8 cellular contexts compared by ENCODE assay signal in the genomic region with DNA sequence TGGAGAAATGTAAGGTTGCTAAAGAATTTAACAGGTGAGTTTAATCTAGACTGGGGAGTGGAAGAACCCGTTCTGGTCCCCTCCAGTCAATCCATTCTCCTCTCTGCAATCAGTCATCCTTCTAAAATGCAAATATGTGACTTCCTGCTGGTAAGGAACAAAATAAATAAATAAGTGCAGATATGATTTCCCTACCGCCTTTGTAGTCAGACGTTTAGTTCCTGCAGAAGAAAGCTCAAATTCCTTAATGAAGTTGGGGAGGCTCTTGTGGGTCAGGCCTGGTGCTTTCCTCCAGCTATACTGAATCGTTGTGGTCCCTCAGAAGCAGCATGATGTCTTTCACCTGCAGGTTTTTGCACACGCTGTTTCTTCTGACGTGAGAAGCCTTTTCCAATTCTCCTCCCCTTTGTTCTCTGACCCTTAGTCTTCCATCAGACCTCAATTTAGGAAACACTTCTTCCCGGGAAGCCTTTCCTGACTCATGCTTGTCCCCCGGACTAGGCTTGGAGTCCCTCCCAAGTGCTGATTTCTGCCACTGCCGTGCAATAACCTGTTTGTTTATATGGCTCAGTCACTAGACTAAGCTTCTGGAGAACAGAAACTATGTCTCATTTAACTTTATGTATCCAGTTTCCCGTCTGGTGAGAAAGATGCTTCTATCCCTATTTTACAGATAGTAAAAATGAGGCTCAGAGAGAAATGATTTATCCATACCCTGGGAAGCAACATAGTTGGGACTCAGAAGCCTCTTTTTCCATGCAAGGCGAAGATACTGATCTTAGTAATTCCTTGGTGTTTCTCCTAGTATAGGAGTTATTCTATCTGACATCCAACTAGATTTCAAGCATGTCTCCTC. TPM values are rescaled to one million over a fixed set of nuclear protein-coding genes. Genes with fewer than 3 reads are reported as not detected.
DNase-seq lines count a peak whose midpoint lies in the region; ATAC-seq, FAIRE-seq and TF ChIP-seq lines count a peak whose summit lies in the region.

No MANE protein-coding gene starts in this region.

- no TSS peak for BruUV-seq in HepG2 (replicated peaks; lab: Mats Ljungman, UMichigan)

- peak overlapping the region; percentile 97 for H3K4me3 Mint-ChIP-seq in activated naive CD4-positive, alpha-beta T cell treated with anti-CD3 and anti-CD28 coated beads, Interleukin-2, amount 10 ng/mL, durations not matched to agents 7 days and 5 days
- peak overlapping the region; percentile 96 for H3K4me3 Mint-ChIP-seq in type B pancreatic cell

- ATAC-seq in HepG2 (no peak), GM19328 (IDR thresholded peaks at IDR 0.05; ENCODE audit: unreplicated experiment) (no peak), GM21737 (IDR thresholded peaks at IDR 0.05; ENCODE audit: unreplicated experiment) (no peak), GM21723 (IDR thresholded peaks at IDR 0.05; ENCODE audit: unreplicated experiment) (no peak)

- WGBS in HepG2 (ENCODE audit: low lambda C conversion rate) = 12% methylated on average over 11 of the region's 11 CpGs

- TF ChIP-seq CTCF in HepG2 (CRISPR knock-in tag; IDR thresholded peaks at IDR 0.05) (no peak), type B pancreatic cell (conservative IDR thresholded peaks at IDR 0.05) (no peak)

- H3K27ac Mint-ChIP-seq in activated naive CD4-positive, alpha-beta T cell treated with anti-CD3 and anti-CD28 coated beads, Interleukin-2, amount 10 ng/mL, durations not matched to agents 7 days and 5 days = peak overlapping the region; percentile 92
- peak overlapping the region; percentile 99 for H3K27ac Mint-ChIP-seq in type B pancreatic cell

- peaks cover 44% of the 10 kb centered on the region for H4K20me1 ChIP-seq in HepG2 (ENCODE audit: insufficient read depth, low read length)

- peaks cover 63% of the 10 kb centered on the region for H3K79me2 ChIP-seq in HepG2 (ENCODE audit: insufficient read depth, low read length)

- peaks cover 3% of the 10 kb centered on the region for H3K27me3 Mint-ChIP-seq in activated naive CD4-positive, alpha-beta T cell treated with anti-CD3 and anti-CD28 coated beads, Interleukin-2, amount 10 ng/mL, durations not matched to agents 7 days and 5 days
- no peaks in the 10 kb centered on the region for H3K27me3 Mint-ChIP-seq in type B pancreatic cell

- peak overlapping the region; percentile 100 for H3K9ac ChIP-seq in adipocyte (ENCODE audit: low read length)
- peak overlapping the region; percentile 99 for H3K9ac ChIP-seq in HepG2 (ENCODE audit: insufficient read depth, low read depth, low read length)

- no peak for TF ChIP-seq RAD21 in HepG2 (CRISPR knock-in tag; IDR thresholded peaks at IDR 0.05)

- no peaks in the 10 kb centered on the region for H3K9me3 ChIP-seq in adipocyte (ENCODE audit: control insufficient read depth, low read length)
- H3K9me3 ChIP-seq in HepG2 (ENCODE audit: low read length) = no peaks in the 10 kb centered on the region

- H3K27me3 ChIP-seq in adipocyte (replicated peaks; ENCODE audit: control insufficient read depth, insufficient read depth, low read length) (no peaks in the 10 kb centered on the region), HepG2 (ENCODE audit: control insufficient read depth in 1 of 2, insufficient read depth in 2 of 2, low read length in 2 of 2) (peaks cover 0 to 4% of the 10 kb centered on the region in 2 experiments; a peak in 2 of 5 replicates)

- CTCF ChIA-PET in activated naive CD4-positive, alpha-beta T cell treated with anti-CD3 and anti-CD28 coated beads, Interleukin-2, amount 10 ng/mL, durations not matched to agents 7 days and 5 days (lab: Charles Lee) = interaction anchor here (1.3 to 3.4 kb wide), 3 partner anchors 24 to 182 kb away, joined by 4 to 32 read pairs (median 5); no protein-coding TSS in a partner anchor
- CTCF ChIA-PET in HepG2 (lab: Yijun Ruan, JAX; ENCODE audit: low intra/inter-chr PET ratio, low total read pairs) = no interaction called here

- peaks cover 49% of the 10 kb centered on the region for H3K4me1 ChIP-seq in adipocyte (ENCODE audit: control insufficient read depth, insufficient read depth, low read length)
- H3K4me1 ChIP-seq in HepG2 (ENCODE audit: insufficient read depth, low read length) = peaks cover 52% of the 10 kb centered on the region

- H3K4me3 ChIP-seq in adipocyte (ENCODE audit: low read length) = peak overlapping the region; percentile 94
- peak overlapping the region; percentile 84 to 96 (median 92) for H3K4me3 ChIP-seq in HepG2 (replicated peaks in 1 of 3; ENCODE audit: insufficient read depth in 1 of 3, low read depth in 2 of 3, low read length in 3 of 3)

- H3K27ac ChIP-seq in HepG2 (ENCODE audit: extremely low read length, insufficient read depth, low read length) = peak overlapping the region; percentile 95

- POLR2A ChIA-PET in HepG2 (lab: Yijun Ruan, JAX) = interaction anchor here (1.0 to 3.3 kb wide), 8 partner anchors 9 to 87 kb away, joined by 4 to 47 read pairs (median 20); a partner anchor contains a TSS

- in situ Hi-C loops in HepG2 (cut with HindIII; ENCODE audit: extremely low pct_ligation_motif_present, low pct_unique_long_range_greater_than_20kb) = no loop called here

- no peaks in the 10 kb centered on the region for H3K9me3 Mint-ChIP-seq in activated naive CD4-positive, alpha-beta T cell treated with anti-CD3 and anti-CD28 coated beads, Interleukin-2, amount 10 ng/mL, durations not matched to agents 7 days and 5 days
- no peaks in the 10 kb centered on the region for H3K9me3 Mint-ChIP-seq in type B pancreatic cell

- FAIRE-seq in HepG2 (lab: Jason Lieb, UNC) = no peak

- H3K36me3 Mint-ChIP-seq in activated naive CD4-positive, alpha-beta T cell treated with anti-CD3 and anti-CD28 coated beads, Interleukin-2, amount 10 ng/mL, durations not matched to agents 7 days and 5 days = peaks cover 43% of the 10 kb centered on the region
- peaks cover 23% of the 10 kb centered on the region for H3K36me3 Mint-ChIP-seq in type B pancreatic cell

- TF ChIP-seq EP300 in HepG2 (IDR thresholded peaks at IDR 0.05; ENCODE audit: low read depth in 2 of 2, low read length in 2 of 2) = no peak
- no peak for TF ChIP-seq EP300 in HepG2 (CRISPR knock-in tag; IDR thresholded peaks at IDR 0.05; ENCODE audit: borderline replicate concordance)

- H2AFZ ChIP-seq in HepG2 (ENCODE audit: low read length) = no peak overlapping the region

- peak; percentile 29 for DNase-seq in activated naive CD4-positive, alpha-beta T cell treated with anti-CD3 and anti-CD28 coated beads, Interleukin-2, amount 10 ng/mL, durations not matched to agents 7 days and 5 days
- no peak for DNase-seq in activated naive CD4-positive, alpha-beta T cell (lab: John Stamatoyannopoulos, UW)
- DNase-seq in adipocyte (ENCODE audit: low read depth) (peak; percentile 55), HepG2 (ENCODE audit: low spot score) (no peak), type B pancreatic cell (ENCODE audit: extremely low spot score, unreplicated experiment) (no peak)

- intact Hi-C loops in HepG2 (cut with micrococcal nuclease; ENCODE audit: unreplicated experiment) = loop anchor here (5.0 kb wide), 2 partner anchors 52 to 102 kb away; no protein-coding TSS in a partner anchor

- H3K36me3 ChIP-seq in adipocyte (ENCODE audit: control insufficient read depth, insufficient read depth, low read length, severe bottlenecking) = peaks cover 14% of the 10 kb centered on the region
- peaks cover 11 to 22% of the 10 kb centered on the region in 2 experiments for H3K36me3 ChIP-seq in HepG2 (replicated peaks in 1 of 2; ENCODE audit: control insufficient read depth in 1 of 2, insufficient read depth in 2 of 2, low read length in 2 of 2)

- H3K4me1 Mint-ChIP-seq in activated naive CD4-positive, alpha-beta T cell treated with anti-CD3 and anti-CD28 coated beads, Interleukin-2, amount 10 ng/mL, durations not matched to agents 7 days and 5 days = peaks cover 55% of the 10 kb centered on the region
- peaks cover 27% of the 10 kb centered on the region for H3K4me1 Mint-ChIP-seq in type B pancreatic cell (ENCODE audit: unreplicated experiment)

- TF ChIP-seq POLR2A in HepG2 (IDR thresholded peaks at IDR 0.05; ENCODE audit: insufficient read depth in 1 of 2, low read depth in 2 of 2, low read length in 2 of 2) = no peak

- peak overlapping the region; percentile 99 for H3K4me2 ChIP-seq in HepG2 (ENCODE audit: low read depth, low read length)

RNA-seq across cellular contexts. Expression of a gene that starts 1.3 kb away (rescaled TPM):
- 158 and 215 TPM in 2 replicates for total RNA-seq in HepG2 (2016; rRNA removed; fragmentation: Illumina TruSeq; extraction: Trizol)
- total RNA-seq in HepG2 (2016; cell fraction: cytosol; rRNA removed; fragmentation: Illumina TruSeq; extraction: Trizol; ENCODE audit: low read depth) = 46.6 and 55.3 TPM in 2 replicates
- total RNA-seq in HepG2 (2016; cell fraction: insoluble cytoplasmic fraction; rRNA removed; fragmentation: Illumina TruSeq; extraction: Trizol) = 159 and 225 TPM in 2 replicates
- 93.6 and 101 TPM in 2 replicates for total RNA-seq in HepG2 (2016; cell fraction: membrane; rRNA removed; fragmentation: Illumina TruSeq; extraction: Trizol)
- total RNA-seq in HepG2 (2016; cell fraction: nucleus; rRNA removed; fragmentation: Illumina TruSeq; extraction: Trizol) = 67.3 and 67.5 TPM in 2 replicates
- polyA plus RNA-seq in HepG2 (2011; rRNA removed) = 85.3 and 108 TPM in 2 replicates
- 86.2 and 105 TPM in 2 replicates for polyA plus RNA-seq in HepG2 (2011; cell fraction: cytosol; rRNA removed)
- polyA plus RNA-seq in HepG2 (2011; cell fraction: nucleus; rRNA removed) = 27.9 and 32.8 TPM in 2 replicates
- 76.7 and 118 TPM in 2 replicates for polyA plus RNA-seq in HepG2 (2012)
- polyA plus RNA-seq in HepG2 (2016; cell fraction: cytosol; fragmentation: Illumina TruSeq; extraction: Trizol; ENCODE audit: low read depth) = 39.8 and 53.2 TPM in 2 replicates
- 253 and 272 TPM in 2 replicates for polyA plus RNA-seq in HepG2 (2016; cell fraction: insoluble cytoplasmic fraction; fragmentation: Illumina TruSeq; extraction: Trizol; ENCODE audit: low read depth)
- 85.8 and 96.0 TPM in 2 replicates for polyA plus RNA-seq in HepG2 (2016; cell fraction: membrane; fragmentation: Illumina TruSeq; extraction: Trizol; ENCODE audit: low read depth)
- 105 and 112 TPM in 2 replicates for polyA plus RNA-seq in HepG2 (2016; cell fraction: nucleus; fragmentation: Illumina TruSeq; extraction: Trizol; ENCODE audit: insufficient read depth, low read depth)
- polyA minus RNA-seq in HepG2 (2011; rRNA and poly(A)+ RNA removed; ENCODE audit: low replicate concordance) = 15.1 and 22.4 TPM in 2 replicates
- polyA minus RNA-seq in HepG2 (2011; cell fraction: cytosol; rRNA and poly(A)+ RNA removed) = 30.9 and 42.0 TPM in 2 replicates
- polyA minus RNA-seq in HepG2 (2011; cell fraction: nucleus; rRNA and poly(A)+ RNA removed) = 35.5 and 40.2 TPM in 2 replicates
- total RNA-seq in type B pancreatic cell (ENCODE audit: low replicate concordance) = 110 and 147 TPM in 2 replicates

RNA-seq across cellular contexts. Expression of a gene that starts 22.2 kb away (rescaled TPM):
- total RNA-seq in HepG2 (2016; rRNA removed; fragmentation: Illumina TruSeq; extraction: Trizol) = 2.9 and 3.7 TPM in 2 replicates
- total RNA-seq in HepG2 (2016; cell fraction: cytosol; rRNA removed; fragmentation: Illumina TruSeq; extraction: Trizol; ENCODE audit: low read depth) = 0.71 and 1.0 TPM in 2 replicates
- 2.6 and 3.8 TPM in 2 replicates for total RNA-seq in HepG2 (2016; cell fraction: insoluble cytoplasmic fraction; rRNA removed; fragmentation: Illumina TruSeq; extraction: Trizol)
- 3.2 and 3.4 TPM in 2 replicates for total RNA-seq in HepG2 (2016; cell fraction: membrane; rRNA removed; fragmentation: Illumina TruSeq; extraction: Trizol)
- 3.6 and 4.0 TPM in 2 replicates for total RNA-seq in HepG2 (2016; cell fraction: nucleus; rRNA removed; fragmentation: Illumina TruSeq; extraction: Trizol)
- polyA plus RNA-seq in HepG2 (2011; rRNA removed) = 7.8 and 9.0 TPM in 2 replicates
- 4.0 and 6.0 TPM in 2 replicates for polyA plus RNA-seq in HepG2 (2011; cell fraction: cytosol; rRNA removed)
- 4.3 and 5.1 TPM in 2 replicates for polyA plus RNA-seq in HepG2 (2011; cell fraction: nucleus; rRNA removed)
- polyA plus RNA-seq in HepG2 (2012) = 2.8 and 3.7 TPM in 2 replicates
- 0.76 and 0.84 TPM in 2 replicates for polyA plus RNA-seq in HepG2 (2016; cell fraction: cytosol; fragmentation: Illumina TruSeq; extraction: Trizol; ENCODE audit: low read depth)
- 3.6 and 4.6 TPM in 2 replicates for polyA plus RNA-seq in HepG2 (2016; cell fraction: insoluble cytoplasmic fraction; fragmentation: Illumina TruSeq; extraction: Trizol; ENCODE audit: low read depth)
- polyA plus RNA-seq in HepG2 (2016; cell fraction: membrane; fragmentation: Illumina TruSeq; extraction: Trizol; ENCODE audit: low read depth) = 3.8 and 4.7 TPM in 2 replicates
- 6.2 and 8.2 TPM in 2 replicates for polyA plus RNA-seq in HepG2 (2016; cell fraction: nucleus; fragmentation: Illumina TruSeq; extraction: Trizol; ENCODE audit: insufficient read depth, low read depth)
- polyA minus RNA-seq in HepG2 (2011; rRNA and poly(A)+ RNA removed; ENCODE audit: low replicate concordance) = 17.9 and 29.5 TPM in 2 replicates
- 4.1 and 4.8 TPM in 2 replicates for polyA minus RNA-seq in HepG2 (2011; cell fraction: cytosol; rRNA and poly(A)+ RNA removed)
- 4.6 and 8.5 TPM in 2 replicates for polyA minus RNA-seq in HepG2 (2011; cell fraction: nucleus; rRNA and poly(A)+ RNA removed)
- 6.5 and 6.6 TPM in 2 replicates for total RNA-seq in type B pancreatic cell (ENCODE audit: low replicate concordance)

Comparison
In these comparisons a context has a peak if more than half of its experiments do, and no peak if none do; other contexts are left out.
1. DNase-seq: peak in activated naive CD4-positive, alpha-beta T cell treated with anti-CD3 and anti-CD28 coated beads, Interleukin-2, amount 10 ng/mL, durations not matched to agents 7 days and 5 days (single experiment) and adipocyte (single experiment); none in activated naive CD4-positive, alpha-beta T cell (0 of 4), HepG2 (single experiment) and type B pancreatic cell (single experiment).